Comparison of ENCODE assay signal across 11 cellular contexts in the genomic region with DNA sequence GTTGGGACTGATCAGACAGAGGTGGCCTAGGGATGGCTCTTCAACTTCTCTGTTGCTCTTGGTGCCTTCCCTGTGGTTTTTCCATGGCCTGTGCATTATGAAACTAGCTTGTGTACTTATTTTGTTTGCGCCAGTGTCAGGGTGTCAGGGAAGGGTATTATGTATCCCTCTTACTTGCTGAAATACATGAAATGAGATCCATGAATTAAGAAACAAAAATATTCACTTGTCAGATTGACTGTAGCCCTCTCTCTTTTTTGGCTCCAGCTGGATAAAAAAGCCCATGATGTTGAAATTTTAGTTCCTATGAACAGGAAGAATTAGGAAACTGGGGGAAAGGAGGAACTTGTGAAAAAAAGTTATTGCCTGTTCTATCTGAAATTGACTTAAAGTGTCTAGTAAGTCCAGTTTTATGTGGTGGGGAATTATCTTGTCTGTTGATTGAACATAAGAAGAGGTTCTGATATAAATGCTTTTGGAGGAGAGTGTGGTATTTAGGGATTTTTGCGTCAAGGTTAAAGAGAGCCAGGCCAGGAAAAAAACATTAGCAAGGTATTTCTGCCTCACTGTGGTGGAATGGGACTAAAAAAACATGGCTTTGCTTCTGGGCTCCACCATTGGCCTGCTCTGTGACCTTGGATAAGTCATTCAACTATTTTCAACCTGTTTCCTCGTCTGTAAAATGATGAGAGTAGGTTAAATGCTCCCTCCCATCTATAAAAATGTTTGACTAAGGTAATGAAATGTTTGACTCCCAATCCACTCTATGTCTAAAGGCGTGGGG. TPM values are rescaled to one million over a fixed set of nuclear protein-coding genes. Genes with fewer than 3 reads are reported as not detected.
DNase-seq lines count a peak whose midpoint lies in the region; TF ChIP-seq lines count a peak whose summit lies in the region.
"Had no signal": no experiment of that assay in that cellular context is flagged by ENCODE, and none has a peak within 500 bp of the region (broad histone marks: within the 10 kb centered on the region; RNA-seq: fewer than 3 reads in every experiment).

No MANE protein-coding gene starts in this region.

- POLR2A ChIA-PET in RWPE1 (lab: Yijun Ruan, JAX; ENCODE audit: low non-redundant PET) = no interaction called here

- no peak overlapping the region for H2BK15ac ChIP-seq in mesenchymal stem cell (ENCODE audit: low read depth, poor library complexity, severe bottlenecking)

- H3K4me1 ChIP-seq in ACC112 (ENCODE audit: control insufficient read depth, insufficient read depth, low read length, unreplicated experiment) = peaks cover 56% of the 10 kb centered on the region
- H3K4me1 ChIP-seq in mesenchymal stem cell (ENCODE audit: control insufficient read depth, insufficient read depth, low read depth, low read length) = peaks cover 2% of the 10 kb centered on the region

- H3K27me3 Mint-ChIP-seq in dendritic cell treated with granulocyte-macrophage colony-stimulating factor and Interleukin-4, amounts not matched to agents 40 ng/mL and 50 ng/mL, for 4 days = no peaks in the 10 kb centered on the region

- no peaks in the 10 kb centered on the region for H3K9me3 ChIP-seq in mesenchymal stem cell (ENCODE audit: control insufficient read depth, low read length)
- H3K9me3 ChIP-seq: suprapubic skin had no signal

- H3K27ac ChIP-seq in ACC112 (ENCODE audit: low read depth, low read length) (peak overlapping the region; percentile 60), mesenchymal stem cell (ENCODE audit: low read length, poor library complexity, severe bottlenecking) (no peak overlapping the region), RWPE1 (no peak overlapping the region)
- H3K27ac ChIP-seq: suprapubic skin had no signal

- CTCF ChIA-PET in RWPE1 (lab: Yijun Ruan, JAX) = no interaction called here

- H3K36me3 ChIP-seq in ACC112 (ENCODE audit: insufficient read depth, low read length) (peaks cover 22% of the 10 kb centered on the region), mesenchymal stem cell (ENCODE audit: control insufficient read depth in 1 of 2, insufficient read depth in 2 of 2, low read depth in 1 of 2, low read length in 2 of 2) (peaks cover 12 to 30% of the 10 kb centered on the region in 2 experiments)

- H3K18ac ChIP-seq in mesenchymal stem cell (ENCODE audit: low read depth in 1 of 2, low read length in 2 of 2) = no peak overlapping the region

- peaks cover 40% of the 10 kb centered on the region for H3K36me3 Mint-ChIP-seq in dendritic cell treated with granulocyte-macrophage colony-stimulating factor and Interleukin-4, amounts not matched to agents 40 ng/mL and 50 ng/mL, for 4 days (ENCODE audit: low read depth)

- no peak overlapping the region for H3K4ac ChIP-seq in mesenchymal stem cell (ENCODE audit: low read depth in 1 of 2, low read length in 2 of 2)

- H3K23ac ChIP-seq in mesenchymal stem cell (ENCODE audit: low read length in 2 of 2) = no peak overlapping the region

- H2BK120ac ChIP-seq in mesenchymal stem cell (ENCODE audit: low read depth, low read length) = no peak overlapping the region

- H3K79me1 ChIP-seq in mesenchymal stem cell (replicated peaks; ENCODE audit: low read length, poor library complexity, severe bottlenecking) = peaks cover 17% of the 10 kb centered on the region

- no peak overlapping the region for H2AFZ ChIP-seq in ACC112 (ENCODE audit: low read length, unreplicated experiment)
- no peak overlapping the region for H2AFZ ChIP-seq in mesenchymal stem cell (ENCODE audit: low read depth, low read length)

- H4K91ac ChIP-seq in mesenchymal stem cell (ENCODE audit: low read length) = no peak overlapping the region

- no peak overlapping the region for H4K8ac ChIP-seq in mesenchymal stem cell (ENCODE audit: low read length)

- H3K4me1 Mint-ChIP-seq in dendritic cell treated with granulocyte-macrophage colony-stimulating factor and Interleukin-4, amounts not matched to agents 40 ng/mL and 50 ng/mL, for 4 days (ENCODE audit: low read depth) = peaks cover 65% of the 10 kb centered on the region

- H2BK12ac ChIP-seq in mesenchymal stem cell (ENCODE audit: low read length in 2 of 2) = no peak overlapping the region

- intact Hi-C loops in dendritic cell treated with granulocyte-macrophage colony-stimulating factor and Interleukin-4, amounts not matched to agents 40 ng/mL and 50 ng/mL, for 4 days (cut with micrococcal nuclease) = no loop called here
- intact Hi-C loops in posterior cingulate gyrus (cut with DNase I) = no loop called here

- peak overlapping the region; percentile 2; the same call in 1 of the 2 replicates for H3K4me3 ChIP-seq in ACC112 (ENCODE audit: low read depth, low read length)
- no peak overlapping the region for H3K4me3 ChIP-seq in mesenchymal stem cell (ENCODE audit: insufficient read depth in 1 of 2, low read depth in 1 of 2, low read length in 2 of 2)
- H3K4me3 ChIP-seq: suprapubic skin had no signal

- H2AK5ac ChIP-seq in mesenchymal stem cell (ENCODE audit: low read length, severe bottlenecking) = no peak overlapping the region

- peak overlapping the region; percentile 83 for H3K27ac Mint-ChIP-seq in dendritic cell treated with granulocyte-macrophage colony-stimulating factor and Interleukin-4, amounts not matched to agents 40 ng/mL and 50 ng/mL, for 4 days

- WGBS in mesenchymal stem cell = 100% methylated on average over 1 of the region's 4 CpGs

- no peak overlapping the region for H3K4me2 ChIP-seq in mesenchymal stem cell (ENCODE audit: low read length, poor library complexity, severe bottlenecking)

- H2BK5ac ChIP-seq in mesenchymal stem cell (ENCODE audit: low read depth, low read length, poor library complexity, severe bottlenecking) = no peak overlapping the region

- H3K27me3 ChIP-seq in ACC112 (ENCODE audit: insufficient read depth, low read length) (no peaks in the 10 kb centered on the region), mesenchymal stem cell (ENCODE audit: control insufficient read depth in 1 of 2, insufficient read depth in 1 of 2, low read length in 2 of 2) (no peaks in the 10 kb centered on the region)
- H3K27me3 ChIP-seq: suprapubic skin had no signal

- no peak overlapping the region for H3K9ac ChIP-seq in mesenchymal stem cell (ENCODE audit: low read length)

- H3K14ac ChIP-seq in mesenchymal stem cell (ENCODE audit: low read length in 2 of 2) = no peak overlapping the region

- DNase-seq in HT-29 (ENCODE audit: low spot score) = peak; percentile 13
- DNase-seq in mesenchymal stem cell = peak; percentile 32
- DNase-seq in posterior cingulate gyrus = no peak
- no peak for DNase-seq in DMS 273 treated with DMSO at 0.1 percent for 48 hours (lab: John Stamatoyannopoulos, UW)
- DNase-seq in globus pallidus (ENCODE audit: low spot score) = no peak
- DNase-seq in RWPE1 (ENCODE audit: low spot score) = no peak
- DNase-seq: hippocampal formation, NCI-H1105 had no signal

- no peaks in the 10 kb centered on the region for H3K9me3 Mint-ChIP-seq in dendritic cell treated with granulocyte-macrophage colony-stimulating factor and Interleukin-4, amounts not matched to agents 40 ng/mL and 50 ng/mL, for 4 days

- no peak for TF ChIP-seq CTCF in RWPE1 (conservative IDR thresholded peaks at IDR 0.05; ENCODE audit: low read depth)

- peak overlapping the region; percentile 54 for H3K4me3 Mint-ChIP-seq in dendritic cell treated with granulocyte-macrophage colony-stimulating factor and Interleukin-4, amounts not matched to agents 40 ng/mL and 50 ng/mL, for 4 days

- H3K79me2 ChIP-seq in ACC112 (ENCODE audit: control insufficient read depth, insufficient read depth, low read length, unreplicated experiment) = peaks cover 81% of the 10 kb centered on the region

RNA-seq across cellular contexts. Expression of gene UGP2, which starts 12.0 kb away (rescaled TPM):
- total RNA-seq in HT-29 (2014; rRNA removed; shearing (Covaris generic)) = 23.1 and 27.8 TPM in 2 replicates
- polyA plus RNA-seq in mesenchymal stem cell (2013, experiment 1 of 2) = 101 TPM
- 106 TPM for polyA plus RNA-seq in mesenchymal stem cell (2013, experiment 2 of 2)

Comparison
In these comparisons a context has a peak if more than half of its experiments do, and no peak if none do; other contexts are left out.
1. DNase-seq: peak in HT-29 (single experiment) and mesenchymal stem cell (single experiment); none in posterior cingulate gyrus (0 of 10), DMS 273 treated with DMSO at 0.1 percent for 48 hours (single experiment), globus pallidus (single experiment) and RWPE1 (single experiment).